8 cellular contexts compared by ENCODE assay signal in the genomic region with DNA sequence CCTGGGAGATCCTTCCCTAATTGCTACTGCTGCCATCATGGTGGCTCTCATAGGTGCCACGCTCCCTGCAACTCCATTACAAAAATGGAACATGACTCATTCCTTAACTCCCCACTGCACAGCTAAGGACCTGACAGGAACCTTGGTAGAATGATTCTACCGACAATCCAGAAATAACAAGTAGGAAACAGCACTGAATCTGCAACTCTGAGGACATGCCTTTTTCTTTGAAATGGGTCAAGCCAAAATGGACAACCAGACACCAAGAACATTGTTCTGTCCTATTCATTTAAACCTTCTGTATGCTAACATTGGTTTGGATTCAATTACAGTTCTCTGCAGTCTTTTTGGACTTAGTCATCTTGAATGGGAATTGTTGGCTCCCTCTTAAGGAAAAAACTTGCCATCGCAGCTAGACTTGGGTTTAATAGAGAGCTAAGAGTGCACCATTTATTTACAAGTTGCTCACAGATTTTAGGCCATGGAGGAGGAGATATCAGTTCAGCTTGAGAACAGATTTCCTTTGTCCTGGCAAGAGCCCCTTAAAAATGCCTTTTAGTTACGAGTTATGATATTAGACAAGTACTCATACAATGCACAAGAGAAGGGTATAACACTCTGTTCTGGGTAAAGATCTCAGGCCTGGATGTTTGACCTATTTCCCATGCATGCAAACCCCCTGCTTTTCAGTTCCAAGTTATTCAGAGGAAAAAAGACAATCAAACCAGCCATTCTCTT. TPM values are rescaled to one million over a fixed set of nuclear protein-coding genes. Genes with fewer than 3 reads are reported as not detected.
DNase-seq lines count a peak whose midpoint lies in the region; ATAC-seq, FAIRE-seq and TF ChIP-seq lines count a peak whose summit lies in the region.

No MANE protein-coding gene starts in this region.

- no peak overlapping the region for H3K4me3 Mint-ChIP-seq in stimulated activated effector memory CD8-positive, alpha-beta T cell treated with anti-CD3 and anti-CD28 coated beads, Interleukin-12 subunit alpha, Interleukin-12 subunit beta, amount 100 ng/mL, for 72 hours

- peak; percentile 69 for ATAC-seq in GM12878
- no peak for ATAC-seq in stimulated activated effector memory CD8-positive, alpha-beta T cell treated with anti-CD3 and anti-CD28 coated beads, Interleukin-12 subunit alpha, Interleukin-12 subunit beta, amount 100 ng/mL, for 72 hours

- TF ChIP-seq POLR2A in GM12878 (IDR thresholded peaks at IDR 0.05; ENCODE audit: low read depth, low read length) = no peak

- no peaks in the 10 kb centered on the region for H3K27me3 ChIP-seq in GM12878 (replicated peaks in 1 of 2; ENCODE audit: control insufficient read depth in 2 of 2, insufficient read depth in 2 of 2, low read length in 1 of 2)

- H3K27ac ChIP-seq in GM12878 (ENCODE audit: control insufficient read depth, insufficient read depth) = peak overlapping the region; percentile 15; the same call in 1 of the 2 replicates

- H3K4me1 Mint-ChIP-seq in stimulated activated effector memory CD8-positive, alpha-beta T cell treated with anti-CD3 and anti-CD28 coated beads, Interleukin-12 subunit alpha, Interleukin-12 subunit beta, amount 100 ng/mL, for 72 hours = peaks cover 8% of the 10 kb centered on the region

- DNase-seq in G401 (ENCODE audit: low spot score) (peak; percentile 52), NCI-H2171 (lab: John Stamatoyannopoulos, UW) (peak; percentile 12), GM12878 (ENCODE audit: low read depth, low spot score) (peak; percentile 36), kidney tubule cell (ENCODE audit: low spot score) (peak; percentile 71), cortex of kidney (lab: John Stamatoyannopoulos, UW) (no peak), activated gamma-delta T cell (lab: John Stamatoyannopoulos, UW) (no peak)
- DNase-seq in stimulated activated effector memory CD8-positive, alpha-beta T cell treated with anti-CD3 and anti-CD28 coated beads, Interleukin-12 subunit alpha, Interleukin-12 subunit beta, amount 100 ng/mL, for 72 hours (ENCODE audit: low spot score in 2 of 2) = no peak

- peak overlapping the region; percentile 15 for H3K4me2 ChIP-seq in GM12878 (ENCODE audit: control insufficient read depth, insufficient read depth)

- H3K79me2 ChIP-seq in GM12878 (ENCODE audit: control insufficient read depth, insufficient read depth, low read length) = no peaks in the 10 kb centered on the region

- no peaks in the 10 kb centered on the region for H3K36me3 Mint-ChIP-seq in stimulated activated effector memory CD8-positive, alpha-beta T cell treated with anti-CD3 and anti-CD28 coated beads, Interleukin-12 subunit alpha, Interleukin-12 subunit beta, amount 100 ng/mL, for 72 hours

- no TSS peak for BruUV-seq in GM12878 (replicated peaks; lab: Mats Ljungman, UMichigan)

- no peaks in the 10 kb centered on the region for H4K20me1 ChIP-seq in GM12878 (ENCODE audit: control insufficient read depth, insufficient read depth)

- SMC1A ChIA-PET in GM12878 (lab: Charles Lee; ENCODE audit: uncharacterized antibody, unreplicated experiment) = interaction anchor here (0.6 to 5.1 kb wide), 17 partner anchors 10 to 291 kb away, joined by 3 to 45 read pairs (median 4); no protein-coding TSS in a partner anchor

- TF ChIP-seq RAD21 in GM12878 (IDR thresholded peaks at IDR 0.05; ENCODE audit: insufficient read depth, low read depth, low read length) = no peak

- TF ChIP-seq EP300 in GM12878 (IDR thresholded peaks at IDR 0.05; ENCODE audit: borderline replicate concordance in 1 of 2, control insufficient read depth in 1 of 2, low read depth in 2 of 2, low read length in 2 of 2) = no peak

- in situ Hi-C loops in G401 (cut with HindIII; ENCODE audit: low sequenced_read_pairs) = no loop called here
- in situ Hi-C loops in GM12878 (cut with MboI) = loop anchor here (25.0 kb wide), 1 partner anchor 283 kb away; no protein-coding TSS in a partner anchor

- 1% methylated on average over 4 of the region's 4 CpGs for WGBS in GM12878 (ENCODE audit: insufficient coverage, insufficient replicate concordance, low lambda C conversion rate, missing lambda C conversion rate)

- RAD21 ChIA-PET in GM12878 (lab: Charles Lee; ENCODE audit: unreplicated experiment) = interaction anchor here (0.9 to 4.3 kb wide), 6 partner anchors 9 to 286 kb away, joined by 3 to 39 read pairs (median 5); no protein-coding TSS in a partner anchor

- intact Hi-C loops in GM12878 (cut with micrococcal nuclease; ENCODE audit: unreplicated experiment) = no loop called here

- FAIRE-seq in A204.1 (lab: Jason Lieb, UNC) (peak; percentile 91), GM12878 (lab: Jason Lieb, UNC) (peak; percentile 87)

- no peaks in the 10 kb centered on the region for H3K9me3 ChIP-seq in GM12878 (replicated peaks; ENCODE audit: control insufficient read depth, insufficient read depth, low read length)

- no peaks in the 10 kb centered on the region for H3K9me3 Mint-ChIP-seq in stimulated activated effector memory CD8-positive, alpha-beta T cell treated with anti-CD3 and anti-CD28 coated beads, Interleukin-12 subunit alpha, Interleukin-12 subunit beta, amount 100 ng/mL, for 72 hours

- H3K9ac ChIP-seq in GM12878 (ENCODE audit: control insufficient read depth, insufficient read depth, low read length) = no peak overlapping the region

- POLR2A ChIA-PET in GM12878 (lab: Charles Lee) = no interaction called here

- no peak overlapping the region for H3K4me3 ChIP-seq in GM12878

- CTCF ChIA-PET in GM12878 (lab: Yijun Ruan, JAX) = interaction anchor here (0.7 to 11.2 kb wide), 16 partner anchors 11 to 536 kb away, joined by 3 to 106 read pairs (median 6); a partner anchor contains a TSS

- TF ChIP-seq CTCF in GM12878 (IDR thresholded peaks at IDR 0.05 in 2 of 3, conservative IDR thresholded peaks at IDR 0.05 in 1 of 3; ENCODE audit: control insufficient read depth in 2 of 3, extremely low read depth in 1 of 3, insufficient read depth in 1 of 3, low read depth in 3 of 3, low read length in 3 of 3) = peak; percentile 39 to 59 (median 42); a peak in 5 of 6 replicates

- no peak overlapping the region for H3K27ac Mint-ChIP-seq in stimulated activated effector memory CD8-positive, alpha-beta T cell treated with anti-CD3 and anti-CD28 coated beads, Interleukin-12 subunit alpha, Interleukin-12 subunit beta, amount 100 ng/mL, for 72 hours

- H2AFZ ChIP-seq in GM12878 (ENCODE audit: control insufficient read depth, low read depth, low read length) = peak overlapping the region; percentile 40

- peaks cover 3% of the 10 kb centered on the region; the same call in 1 of the 2 replicates for H3K4me1 ChIP-seq in GM12878 (ENCODE audit: control insufficient read depth, insufficient read depth, low read length)

- H3K36me3 ChIP-seq in GM12878 (ENCODE audit: control insufficient read depth in 2 of 2, insufficient read depth in 2 of 2, low read length in 1 of 2) = no peaks in the 10 kb centered on the region

TF ChIP-seq in GM12878, 131 proteins besides CTCF, POLR2A, EP300 and RAD21 (continues in another document):
- TF ChIP-seq YY1 (IDR thresholded peaks at IDR 0.05; ENCODE audit: low read depth, low read length) = 0 out of 2 replicates have a peak, but pooled peaks have one; percentile 41
- no peak for TF ChIP-seq NFXL1 (IDR thresholded peaks at IDR 0.05; ENCODE audit: borderline replicate concordance)
- peak; percentile 80; the same call in 1 of the 2 replicates for TF ChIP-seq MEF2A (IDR thresholded peaks at IDR 0.05; ENCODE audit: insufficient read depth, low read depth, low read length)
- TF ChIP-seq, protein P1, sequence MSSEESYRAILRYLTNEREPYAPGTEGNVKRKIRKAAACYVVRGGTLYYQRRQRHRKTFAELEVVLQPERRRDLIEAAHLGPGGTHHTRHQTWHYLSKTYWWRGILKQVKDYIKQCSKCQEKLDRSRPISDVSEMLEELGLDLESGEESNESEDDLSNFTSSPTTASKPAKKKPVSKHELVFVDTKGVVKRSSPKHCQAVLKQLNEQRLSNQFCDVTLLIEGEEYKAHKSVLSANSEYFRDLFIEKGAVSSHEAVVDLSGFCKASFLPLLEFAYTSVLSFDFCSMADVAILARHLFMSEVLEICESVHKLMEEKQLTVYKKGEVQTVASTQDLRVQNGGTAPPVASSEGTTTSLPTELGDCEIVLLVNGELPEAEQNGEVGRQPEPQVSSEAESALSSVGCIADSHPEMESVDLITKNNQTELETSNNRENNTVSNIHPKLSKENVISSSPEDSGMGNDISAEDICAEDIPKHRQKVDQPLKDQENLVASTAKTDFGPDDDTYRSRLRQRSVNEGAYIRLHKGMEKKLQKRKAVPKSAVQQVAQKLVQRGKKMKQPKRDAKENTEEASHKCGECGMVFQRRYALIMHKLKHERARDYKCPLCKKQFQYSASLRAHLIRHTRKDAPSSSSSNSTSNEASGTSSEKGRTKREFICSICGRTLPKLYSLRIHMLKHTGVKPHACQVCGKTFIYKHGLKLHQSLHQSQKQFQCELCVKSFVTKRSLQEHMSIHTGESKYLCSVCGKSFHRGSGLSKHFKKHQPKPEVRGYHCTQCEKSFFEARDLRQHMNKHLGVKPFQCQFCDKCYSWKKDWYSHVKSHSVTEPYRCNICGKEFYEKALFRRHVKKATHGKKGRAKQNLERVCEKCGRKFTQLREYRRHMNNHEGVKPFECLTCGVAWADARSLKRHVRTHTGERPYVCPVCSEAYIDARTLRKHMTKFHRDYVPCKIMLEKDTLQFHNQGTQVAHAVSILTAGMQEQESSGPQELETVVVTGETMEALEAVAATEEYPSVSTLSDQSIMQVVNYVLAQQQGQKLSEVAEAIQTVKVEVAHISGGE (CRISPR knock-in tag; IDR thresholded peaks at IDR 0.05) = no peak
- TF ChIP-seq CEBPB (IDR thresholded peaks at IDR 0.05; ENCODE audit: borderline replicate concordance in 1 of 2, low read depth in 2 of 2, low read length in 2 of 2) = no peak
- peak; percentile 59 for TF ChIP-seq JUNB (IDR thresholded peaks at IDR 0.05)

RNA-seq across cellular contexts. Expression of a gene that starts 20.9 kb away (rescaled TPM):
- total RNA-seq in G401 (2014; rRNA removed; shearing (Covaris generic)) = 0.98 and 6.1 TPM in 2 replicates
- 41.3 and 45.8 TPM in 2 replicates for total RNA-seq in GM12878 (2013; cell fraction: nucleolus; rRNA removed)
- total RNA-seq in GM12878 (2014; rRNA removed) (12.5 and 15.6 TPM in 2 replicates), GM12878 (2014; rRNA removed; fragmentation: Illumina TruSeq; extraction: Trizol) (29.0 and 30.5 TPM in 2 replicates), GM12878 (2021) (16.2 and 20.3 TPM in 2 replicates)
- polyA plus RNA-seq in GM12878 (2011; ENCODE audit: low read depth) = 31.6 TPM
- polyA plus RNA-seq in GM12878 (2011; rRNA removed) (18.0 and 22.5 TPM in 2 replicates), GM12878 (2014; fragmentation: Illumina TruSeq; extraction: Trizol) (48.9 and 85.2 TPM in 2 replicates), GM12878 (2014; fragmentation: Nextera tagmentation; extraction: Ambion mirVana) (10 to 100 TPM; 57.2 to 69.7 TPM), GM12878 (2014; rRNA removed) (18.4 and 20.1 TPM in 2 replicates), GM12878 (2016; fragmentation: Nextera tagmentation; extraction: Ambion mirVana) (10 to 100 TPM; 46.6 to 47.2 TPM)
- 9.7 and 13.6 TPM in 2 replicates for polyA plus RNA-seq in GM12878 (2011; cell fraction: cytosol; rRNA removed)
- polyA plus RNA-seq in GM12878 (2011; cell fraction: nucleus; rRNA removed) = 12.0 and 13.0 TPM in 2 replicates
- 28.0 and 32.9 TPM in 2 replicates for polyA plus RNA-seq in GM12878 (2012)
- 5.9 and 7.5 TPM in 2 replicates for polyA minus RNA-seq in GM12878 (2011; rRNA and poly(A)+ RNA removed)
- polyA minus RNA-seq in GM12878 (2011; cell fraction: cytosol; rRNA and poly(A)+ RNA removed) = 9.9 and 11.9 TPM in 2 replicates
- 13.9 and 32.1 TPM in 2 replicates for polyA minus RNA-seq in GM12878 (2011; cell fraction: nucleus; rRNA and poly(A)+ RNA removed)

Comparison
In these comparisons a context has a peak if more than half of its experiments do, and no peak if none do; other contexts are left out.
1. DNase-seq: peak in G401 (single experiment), NCI-H2171 (single experiment), GM12878 (single experiment) and kidney tubule cell (single experiment); none in stimulated activated effector memory CD8-positive, alpha-beta T cell treated with anti-CD3 and anti-CD28 coated beads, Interleukin-12 subunit alpha, Interleukin-12 subunit beta, amount 100 ng/mL, for 72 hours (0 of 2), cortex of kidney (single experiment) and activated gamma-delta T cell (single experiment).